ENCODE assay signal across 1 cellular context in genomic region chr3:187978433-187979011, GRCh38.
TF ChIP-seq lines count a peak whose summit lies in the region.

No MANE protein-coding gene starts in this region.

TF ChIP-seq in GM23338, 12 proteins besides CTCF, POLR2A, EP300 and RAD21 (continued from another document):
- TF ChIP-seq ZNF462 (CRISPR knock-in tag; IDR thresholded peaks at IDR 0.05) (no peak), ZNF331 (CRISPR knock-in tag; IDR thresholded peaks at IDR 0.05; ENCODE audit: low read depth) (no peak), EZH2phosphoT487 (IDR thresholded peaks at IDR 0.05; ENCODE audit: unreplicated experiment) (no peak), REST (IDR thresholded peaks at IDR 0.05; ENCODE audit: unreplicated experiment) (no peak), ZNF114 (CRISPR knock-in tag; IDR thresholded peaks at IDR 0.05) (no peak), CREB1 (CRISPR knock-in tag; IDR thresholded peaks at IDR 0.05; ENCODE audit: low read depth) (no peak)
